In the genomic region with DNA sequence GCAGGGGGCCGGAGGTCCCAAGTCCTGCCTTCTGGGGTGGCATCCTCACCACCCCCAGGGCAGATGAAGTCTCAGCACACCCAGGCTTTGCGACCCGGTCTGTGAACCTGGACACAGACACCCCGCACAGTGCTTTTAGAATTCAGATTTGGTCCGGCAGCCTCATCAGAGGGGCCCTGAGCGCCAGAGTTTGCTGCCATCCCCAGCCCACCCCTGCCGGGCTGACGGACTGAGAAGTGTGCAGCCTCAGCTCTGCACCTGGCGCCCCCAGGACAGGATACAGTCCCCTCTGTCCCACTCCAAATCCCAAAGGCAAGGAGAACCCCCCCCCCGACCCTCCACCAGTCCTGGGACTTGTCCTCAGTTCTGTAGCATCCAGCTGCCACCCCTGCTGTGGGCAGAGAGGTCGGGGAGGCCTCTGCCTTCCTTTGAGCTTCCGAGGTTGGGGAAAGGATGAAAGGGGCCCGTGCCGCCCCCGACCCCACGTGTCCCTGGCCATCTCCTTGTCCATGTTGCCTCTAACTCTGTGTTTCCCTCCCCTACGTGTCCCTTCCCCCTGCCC, we compare ENCODE assay signal across 22 cellular contexts. TPM values are rescaled to one million over a fixed set of nuclear protein-coding genes. Genes with fewer than 3 reads are reported as not detected.
DNase-seq lines count a peak whose midpoint lies in the region; ATAC-seq and TF ChIP-seq lines count a peak whose summit lies in the region.
"Had no signal": no experiment of that assay in that cellular context is flagged by ENCODE, and none has a peak within 500 bp of the region (broad histone marks: within the 10 kb centered on the region; RNA-seq: fewer than 3 reads in every experiment).

No MANE protein-coding gene starts in this region.

- peak overlapping the region in 1 of 2 donors; percentile 20 for H3K9ac ChIP-seq in colonic mucosa (ENCODE audit: low read depth in 2 of 2, low read length in 2 of 2)

- TF ChIP-seq POLR2A in gastroesophageal sphincter (IDR thresholded peaks at IDR 0.05) (no peak), ovary (IDR thresholded peaks at IDR 0.05) (no peak), prostate gland (IDR thresholded peaks at IDR 0.05) (no peak)

- ATAC-seq in gastroesophageal sphincter: no peak
- ATAC-seq in thoracic aorta (ENCODE audit: insufficient number of reproducible peaks, low FRiP score, low read depth): no peak
- ATAC-seq: WTC11 had no signal

- no peaks in the 10 kb centered on the region for H3K27me3 ChIP-seq in ascending aorta
- no peaks in the 10 kb centered on the region for H3K27me3 ChIP-seq in gastroesophageal sphincter
- H3K27me3 ChIP-seq in ovary: no peaks in the 10 kb centered on the region
- no peaks in the 10 kb centered on the region for H3K27me3 ChIP-seq in thoracic aorta (replicated peaks; ENCODE audit: insufficient read depth)
- H3K27me3 ChIP-seq in prostate gland (replicated peaks; ENCODE audit: insufficient read depth): no peaks in the 10 kb centered on the region
- H3K27me3 ChIP-seq in colonic mucosa: no peaks in the 10 kb centered on the region
- H3K27me3 ChIP-seq: brain microvascular endothelial cell had no signal

- no peaks in the 10 kb centered on the region for H3K9me3 ChIP-seq in ascending aorta
- H3K9me3 ChIP-seq in gastroesophageal sphincter: no peaks in the 10 kb centered on the region
- H3K9me3 ChIP-seq in ovary: no peaks in the 10 kb centered on the region
- H3K9me3 ChIP-seq in thoracic aorta: no peaks in the 10 kb centered on the region
- no peaks in the 10 kb centered on the region for H3K9me3 ChIP-seq in prostate gland
- no peaks in the 10 kb centered on the region for H3K9me3 ChIP-seq in colonic mucosa

- DNase-seq in ascending aorta (ENCODE audit: low spot score in 2 of 2): no peak
- DNase-seq in ovary: peak in 2 of 5 donors; percentile 38 to 45
- no peak for DNase-seq in thoracic aorta (ENCODE audit: low spot score)
- no peak for DNase-seq in prostate gland (ENCODE audit: low spot score)
- DNase-seq in colonic mucosa: no peak
- no peak for DNase-seq in T-helper 1 cell
- DNase-seq in NCI-H1436 (lab: John Stamatoyannopoulos, UW): no peak
- DNase-seq: activated CD8-positive, alpha-beta memory T cell treated with anti-CD3 and anti-CD28 coated beads for 24 hours; glutamatergic neuron; H7; MM.1S; NCI-H187; SHP77 treated with DMSO at 0.1 percent for 48 hours; stimulated activated CD4-positive, alpha-beta T cell treated with anti-CD3 and anti-CD28 coated beads, Interleukin-1b, Interleukin-23, amount 100 ng/mL, for 48 hours; T-helper 17 cell had no signal

- H3K27ac ChIP-seq in ascending aorta (peak overlapping the region; percentile 33 to 46), gastroesophageal sphincter (peak overlapping the region in 3 of 4 donors; percentile 55 to 75 (median 64)), ovary (peak overlapping the region; percentile 41 to 54), thoracic aorta (peak overlapping the region; percentile 9 to 42), prostate gland (no peak overlapping the region), colonic mucosa (no peak overlapping the region)

- H3K4me1 ChIP-seq in ascending aorta (peaks cover 0 to 2% of the 10 kb centered on the region in 2 donors), gastroesophageal sphincter (peaks cover 0 to 56% (median 3%) of the 10 kb centered on the region in 3 donors), ovary (ENCODE audit: insufficient read depth) (peaks cover 10% of the 10 kb centered on the region), thoracic aorta (ENCODE audit: control insufficient read depth in 1 of 2, low read depth in 2 of 2) (peaks cover under 1 to 16% of the 10 kb centered on the region in 2 donors), prostate gland (replicated peaks) (no peaks in the 10 kb centered on the region), colonic mucosa (no peaks in the 10 kb centered on the region)

- H3K4me3 ChIP-seq in ascending aorta (no peak overlapping the region), gastroesophageal sphincter (no peak overlapping the region), ovary (no peak overlapping the region), thoracic aorta (no peak overlapping the region), prostate gland (no peak overlapping the region), colonic mucosa (no peak overlapping the region)

- no peak for TF ChIP-seq CTCF in ascending aorta (IDR thresholded peaks at IDR 0.05)
- TF ChIP-seq CTCF in gastroesophageal sphincter (IDR thresholded peaks at IDR 0.05): no peak
- TF ChIP-seq CTCF in ovary (IDR thresholded peaks at IDR 0.05): no peak
- TF ChIP-seq CTCF in thoracic aorta (IDR thresholded peaks at IDR 0.05): no peak
- TF ChIP-seq CTCF in prostate gland (IDR thresholded peaks at IDR 0.05): no peak
- TF ChIP-seq CTCF in colonic mucosa (IDR thresholded peaks at IDR 0.05): no peak

- peaks cover 87 to 97% of the 10 kb centered on the region in 2 donors for H3K36me3 ChIP-seq in ascending aorta
- H3K36me3 ChIP-seq in gastroesophageal sphincter: peaks cover 0 to 94% of the 10 kb centered on the region in 2 donors
- peaks cover 2% of the 10 kb centered on the region for H3K36me3 ChIP-seq in ovary
- peaks cover 75% of the 10 kb centered on the region for H3K36me3 ChIP-seq in thoracic aorta
- peaks cover 41 to 60% of the 10 kb centered on the region in 2 donors for H3K36me3 ChIP-seq in prostate gland
- H3K36me3 ChIP-seq in colonic mucosa: peaks cover 49% of the 10 kb centered on the region

- no peak for TF ChIP-seq EP300 in gastroesophageal sphincter (IDR thresholded peaks at IDR 0.05)
- TF ChIP-seq EP300 in ovary (IDR thresholded peaks at IDR 0.05): no peak

- intact Hi-C loops in ascending aorta (cut with DNase I) (no loop called here), ovary (cut with DNase I) (loop anchor here in 3 of 4 donors (5.0 kb wide), 2 partner anchors 75 to 80 kb away; partner anchors contain the start of gene ACTN4 (in 2 of the 3)), prostate gland (cut with DNase I) (loop anchor here (10.0 kb wide), 1 partner anchor 107 kb away; the partner anchor contains the start of gene ECH1), colonic mucosa (cut with DNase I) (no loop called here)

- WGBS in gastroesophageal sphincter (ENCODE audit: low coverage in 1 of 2), 2 donors: 74 to 77% methylated on average over 4 to 7 of the region's 17 CpGs
- 72 to 78% (median 76%) methylated on average over 17 of the region's 17 CpGs for WGBS in ovary, 3 donors
- 93% methylated on average over 17 of the region's 17 CpGs for WGBS in prostate gland

RNA-seq across cellular contexts. Expression of gene CAPN12, which starts 16.9 kb away (rescaled TPM):
- total RNA-seq in ascending aorta: not detected
- 1 to 10 TPM in 2 of 4 donors, under 1 TPM in 1, not detected in 1; 0.93 to 2.2 (median 1.1) TPM for total RNA-seq in gastroesophageal sphincter
- total RNA-seq in ovary: 1 to 10 TPM in 5 of 7 donors, under 1 TPM in 2; 0.81 to 8.0 (median 3.1) TPM
- polyA plus RNA-seq in ovary: 1 to 10 TPM in 1 of 2 donors, under 1 TPM in 1; 0.22 to 3.6 TPM
- total RNA-seq in thoracic aorta: 1 to 10 TPM in 1 of 2 donors, under 1 TPM in 1; 0.81 to 2.1 TPM
- 1 to 10 TPM; 2.3 to 6.0 TPM for total RNA-seq in prostate gland
- total RNA-seq in colonic mucosa: 1 to 10 TPM; 5.2 to 5.7 TPM
- total RNA-seq: neural crest cell had no signal

RNA-seq across cellular contexts. Expression of gene LGALS7, which starts 45.9 kb away (rescaled TPM):
- not detected for total RNA-seq in ascending aorta
- 10 to 100 TPM in 1 of 4 donors, not detected in 3; 25.8 TPM for total RNA-seq in gastroesophageal sphincter
- total RNA-seq in ovary: under 1 TPM in 2 of 7 donors, not detected in 5; 0.69 to 0.79 TPM
- under 1 TPM in 1 of 2 donors, not detected in 1; 0.84 TPM for polyA plus RNA-seq in ovary
- not detected for total RNA-seq in thoracic aorta
- not detected for total RNA-seq in prostate gland
- total RNA-seq in colonic mucosa: not detected
- total RNA-seq: activated naive CD4-positive, alpha-beta T cell treated with anti-CD3 and anti-CD28 coated beads, Interleukin-2, amount 50 U/mL, for 72 hours; mesenteric fat pad; neural crest cell; T-helper 17 cell had no signal
- polyA plus RNA-seq: IgD-negative memory B cell had no signal

Comparison
In these comparisons a context has a peak if more than half of its experiments do, and no peak if none do; other contexts are left out.
1. H3K27ac ChIP-seq: peak in ascending aorta (2 of 2), gastroesophageal sphincter (3 of 4), ovary (2 of 2) and thoracic aorta (2 of 2); none in prostate gland (0 of 2) and colonic mucosa (single experiment).
2. intact Hi-C loops: an anchor here in ovary (5.0 kb wide) and prostate gland (10.0 kb wide); none called in ascending aorta and colonic mucosa.